In the genomic region with DNA sequence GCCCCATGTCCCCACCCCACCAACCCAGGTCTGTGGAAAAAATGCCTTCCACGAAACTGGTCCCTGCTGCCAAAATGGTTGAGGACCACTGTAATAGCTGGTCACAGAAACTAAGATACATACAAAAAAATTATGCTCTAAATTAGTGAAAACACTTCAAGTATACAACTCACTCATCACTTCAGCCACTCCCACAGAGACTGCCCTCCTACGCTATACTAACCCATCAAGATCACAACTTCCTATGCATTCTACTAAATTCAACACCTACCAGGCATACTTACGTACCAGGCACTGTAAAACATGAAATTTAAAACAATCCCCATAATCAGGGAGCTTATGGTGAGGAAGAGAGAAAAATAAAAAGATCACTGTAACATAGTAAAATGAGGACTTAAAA, we compare ENCODE assay signal across 28 cellular contexts.
"Had no signal": no experiment of that assay in that cellular context is flagged by ENCODE, and none has a peak within 500 bp of the region (broad histone marks: within the 10 kb centered on the region; RNA-seq: fewer than 3 reads in every experiment).

No MANE protein-coding gene starts in this region.

- FAIRE-seq: astrocyte had no signal

- H3K4me1 ChIP-seq: adrenal gland, body of pancreas, breast epithelium had no signal

- H3K9me3 Mint-ChIP-seq: activated naive CD4-positive, alpha-beta T cell treated with anti-CD3 and anti-CD28 coated beads for 36 hours; activated naive CD4-positive, alpha-beta T cell treated with anti-CD3 and anti-CD28 coated beads, Interleukin-2, amount 50 U/mL, for 72 hours; activated T-cell treated with anti-CD3 and anti-CD28 coated beads, Interleukin-2, amount 50 U/mL, for 4 hours; activated T-helper 1 cell treated with anti-CD3 and anti-CD28 coated beads, Interleukin-12 subunit alpha, Interleukin-12 subunit beta, Interleukin-2, Interleukin-4 antibody, amounts not matched to agents 30 ng/mL and 10 ng/mL and 1 ng/mL, durations not matched to agents 14 hours and 24 hours and 36 hours had no signal

- H3K36me3 ChIP-seq: adrenal gland, breast epithelium, WERI-Rb-1 had no signal

- H3K27ac Mint-ChIP-seq: activated CD8-positive, alpha-beta T cell treated with anti-CD3 and anti-CD28 coated beads, Interleukin-2, amount 10 ng/mL, durations not matched to agents 7 days and 5 days; activated T-helper 1 cell treated with anti-CD3 and anti-CD28 coated beads, Interleukin-12 subunit alpha, Interleukin-12 subunit beta, Interleukin-2, Interleukin-4 antibody, amounts not matched to agents 30 ng/mL and 10 ng/mL and 1 ng/mL, durations not matched to agents 14 hours and 24 hours and 36 hours had no signal

- DNase-seq: activated CD4-positive, alpha-beta T cell treated with anti-CD3 and anti-CD28 coated beads for 1 hour; activated CD4-positive, alpha-beta T cell treated with anti-CD3 and anti-CD28 coated beads for 48 hours; activated CD4-positive, alpha-beta T cell treated with anti-CD3 and anti-CD28 coated beads, Interleukin-2, amount 50 U/mL, for 4 hours; activated CD4-positive, CD25-positive, alpha-beta regulatory T cell; activated CD8-positive, alpha-beta T cell treated with anti-CD3 and anti-CD28 coated beads, Interleukin-2, amount 10 ng/mL, durations not matched to agents 7 days and 5 days; activated gamma-delta T cell treated with Interleukin-2 at 50 U/mL for 16 hours; activated naive CD4-positive, alpha-beta T cell treated with anti-CD3 and anti-CD28 coated beads for 36 hours; activated T-cell treated with anti-CD3 and anti-CD28 coated beads, Interleukin-2, amount 50 U/mL, for 4 hours; adrenal gland; body of pancreas; KG1; NCI-H1092 treated with DMSO at 0.1 percent for 48 hours; NCI-H146; NCI-H187; NCI-H2029 treated with DMSO at 0.1 percent for 48 hours; NCI-H2107; NCI-H2171; NCI-H446; NCI-H510A treated with DMSO at 0.1 percent for 48 hours; NK-92 treated with Interleukin-12 subunit alpha and Interleukin-12 subunit beta, amount 100 ng/mL, for 24 hours; Right ventricle myocardium superior; T1000; WERI-Rb-1 had no signal

- H3K9me3 ChIP-seq: adrenal gland, body of pancreas, breast epithelium had no signal

- H3K4me3 Mint-ChIP-seq: activated CD8-positive, alpha-beta T cell treated with anti-CD3 and anti-CD28 coated beads, Interleukin-2, amount 10 ng/mL, durations not matched to agents 7 days and 5 days; activated naive CD4-positive, alpha-beta T cell treated with anti-CD3 and anti-CD28 coated beads for 36 hours; activated T-cell treated with anti-CD3 and anti-CD28 coated beads, Interleukin-2, amount 50 U/mL, for 4 hours; activated T-helper 1 cell treated with anti-CD3 and anti-CD28 coated beads, Interleukin-12 subunit alpha, Interleukin-12 subunit beta, Interleukin-2, Interleukin-4 antibody, amounts not matched to agents 30 ng/mL and 10 ng/mL and 1 ng/mL, durations not matched to agents 14 hours and 24 hours and 36 hours had no signal

- H3K4me3 ChIP-seq: adrenal gland, body of pancreas, breast epithelium, coronary artery had no signal

- H3K27ac ChIP-seq: adrenal gland, body of pancreas, breast epithelium, coronary artery, WERI-Rb-1 had no signal

- H3K27me3 ChIP-seq: adrenal gland, body of pancreas, breast epithelium had no signal

- ATAC-seq: activated CD8-positive, alpha-beta T cell treated with anti-CD3 and anti-CD28 coated beads, Interleukin-2, amount 10 ng/mL, durations not matched to agents 7 days and 5 days; activated naive CD4-positive, alpha-beta T cell treated with anti-CD3 and anti-CD28 coated beads, Interleukin-2, amount 50 U/mL, for 72 hours; body of pancreas had no signal
